In genomic region chr1:230772457-230773395, GRCh38 we compare ENCODE assay signal across 8 cellular contexts. TPM values are rescaled to one million over a fixed set of nuclear protein-coding genes. Genes with fewer than 3 reads are reported as not detected.
A peak's percentile ranks its signal among the peaks of the same experiment; 100 is the strongest.
DNase-seq lines count a peak whose midpoint lies in the region; ATAC-seq and TF ChIP-seq lines count a peak whose summit lies in the region.

No MANE protein-coding gene starts in this region.

- H3K36me3 ChIP-seq in GM23248 (ENCODE audit: low read depth): no peaks in the 10 kb centered on the region

- no peak for TF ChIP-seq CTCF in natural killer cell (IDR thresholded peaks at IDR 0.05)

- no peaks in the 10 kb centered on the region for H3K79me2 ChIP-seq in GM23248 (ENCODE audit: insufficient read depth)

- CTCF ChIA-PET in T-cell (lab: Charles Lee): no interaction called here

- POLR2A ChIA-PET in T-cell (lab: Charles Lee): interaction anchor here in 1 of 2 donors (0.6 kb wide), 1 partner anchor 375 kb away, joined by 3 read pairs; no protein-coding TSS in a partner anchor

- H3K9ac ChIP-seq in GM23248: no peak overlapping the region

- 0 out of 2 replicates have a peak overlapping the region, but pooled peaks have one; percentile 27 for H3K27ac ChIP-seq in GM23248

- H3K9me3 Mint-ChIP-seq in natural killer cell (no peaks in the 10 kb centered on the region), T-cell (peaks cover 0 to 3% (median 3%) of the 10 kb centered on the region in 3 donors)

- H3K4me3 ChIP-seq in GM23248: no peak overlapping the region

- 40 to 42% methylated on average over 14 of the region's 14 CpGs for WGBS in GM23248 (ENCODE audit: low coverage in 1 of 2, low lambda C conversion rate in 2 of 2, missing lambda C conversion rate in 2 of 2), 2 experiments

- no peaks in the 10 kb centered on the region for H4K20me1 ChIP-seq in GM23248 (ENCODE audit: insufficient read depth)

- ATAC-seq in natural killer cell (no peak), T-cell (replicated peaks in 1 of 4) (no peak)

- no peaks in the 10 kb centered on the region for H3K9me2 ChIP-seq in GM23248 (ENCODE audit: insufficient read depth)

- H3K4me1 Mint-ChIP-seq in natural killer cell: no peaks in the 10 kb centered on the region
- no peaks in the 10 kb centered on the region for H3K4me1 Mint-ChIP-seq in T-cell

- peak; percentile 77 for DNase-seq in GM23248
- DNase-seq in NOMO-1 (lab: John Stamatoyannopoulos, UW; ENCODE audit: unreplicated experiment in 2 of 2): peak; percentile 43 to 74
- peak; percentile 89 for DNase-seq in epidermal melanocyte (ENCODE audit: insufficient read length, low spot score)
- DNase-seq in mucosa of gallbladder (ENCODE audit: low spot score): peak; percentile 58
- no peak for DNase-seq in NCI-H1930 (lab: John Stamatoyannopoulos, UW)
- DNase-seq in LoVo (ENCODE audit: low spot score): no peak
- no peak for DNase-seq in natural killer cell
- DNase-seq in T-cell: no peak

- H2AFZ ChIP-seq in GM23248: peak overlapping the region; percentile 54; the same call in 1 of the 2 replicates

- no peaks in the 10 kb centered on the region for H3F3A ChIP-seq in GM23248 (ENCODE audit: insufficient read depth)

- H3K27me3 Mint-ChIP-seq in natural killer cell (ENCODE audit: low read depth in 2 of 2) (peaks cover 0 to 18% of the 10 kb centered on the region in 2 donors), T-cell (peaks cover 13 to 14% of the 10 kb centered on the region in 2 donors)

- in situ Hi-C loops in GM23248 (cut with MboI): loop anchor here (10.0 kb wide), 1 partner anchor 138 kb away; no protein-coding TSS in a partner anchor

- no peak overlapping the region for H3K4me2 ChIP-seq in GM23248 (ENCODE audit: unreplicated experiment)

- peaks cover 17% of the 10 kb centered on the region for H3K4me1 ChIP-seq in GM23248 (ENCODE audit: insufficient read depth)

- H3K27ac Mint-ChIP-seq in natural killer cell: no peak overlapping the region
- no peak overlapping the region for H3K27ac Mint-ChIP-seq in T-cell

- no peaks in the 10 kb centered on the region for H3K36me3 Mint-ChIP-seq in natural killer cell
- no peaks in the 10 kb centered on the region for H3K36me3 Mint-ChIP-seq in T-cell

- intact Hi-C loops in natural killer cell (cut with micrococcal nuclease): no loop called here

- peaks cover 1% of the 10 kb centered on the region; the same call in 1 of the 2 replicates for H3K27me3 ChIP-seq in GM23248 (replicated peaks; ENCODE audit: insufficient read depth)

- H3K4me3 Mint-ChIP-seq in natural killer cell (no peak overlapping the region), T-cell (no peak overlapping the region)

- no peaks in the 10 kb centered on the region for H3K9me3 ChIP-seq in GM23248 (ENCODE audit: low read depth)

RNA-seq across cellular contexts. Expression of gene CAPN9, which starts 25.5 kb away (rescaled TPM):
- total RNA-seq in GM23248 (2014; rRNA removed; shearing (Covaris generic)): not detected in 2 replicates
- polyA plus RNA-seq in GM23248 (2016; fragmentation: Nextera tagmentation; extraction: Ambion mirVana): not detected in 2 replicates
- 0.83 TPM for total RNA-seq in mucosa of gallbladder
- total RNA-seq in natural killer cell: not detected
- not detected for total RNA-seq in T-cell

RNA-seq across cellular contexts. Expression of gene AGT, which starts 58.8 kb away (rescaled TPM):
- not detected in 2 replicates for total RNA-seq in GM23248 (2014; rRNA removed; shearing (Covaris generic))
- 0.16 TPM in 1 of 2 replicates, not detected in the other for polyA plus RNA-seq in GM23248 (2016; fragmentation: Nextera tagmentation; extraction: Ambion mirVana)
- total RNA-seq in mucosa of gallbladder: 341 TPM
- not detected for total RNA-seq in natural killer cell
- 1 to 10 TPM in 2 of 5 donors, under 1 TPM in 1, not detected in 2; 0.92 to 1.5 (median 1.2) TPM for total RNA-seq in T-cell

Comparison
In these comparisons a context has a peak if more than half of its experiments do, and no peak if none do; other contexts are left out.
1. DNase-seq: peak in GM23248 (single experiment), NOMO-1 (2 of 2), epidermal melanocyte (single experiment) and mucosa of gallbladder (single experiment); none in NCI-H1930 (0 of 2), LoVo (single experiment), natural killer cell (single experiment) and T-cell (0 of 34).
2. RNA of gene AGT, which starts 58.8 kb away (total RNA-seq): 341 TPM in mucosa of gallbladder (single experiment); 0.92 to 1.5 TPM in T-cell, not detected in GM23248 and not detected in natural killer cell; every median in the first group is over 100 times any median in the second.